ENCODE assay signal across 8 cellular contexts in the genomic region with DNA sequence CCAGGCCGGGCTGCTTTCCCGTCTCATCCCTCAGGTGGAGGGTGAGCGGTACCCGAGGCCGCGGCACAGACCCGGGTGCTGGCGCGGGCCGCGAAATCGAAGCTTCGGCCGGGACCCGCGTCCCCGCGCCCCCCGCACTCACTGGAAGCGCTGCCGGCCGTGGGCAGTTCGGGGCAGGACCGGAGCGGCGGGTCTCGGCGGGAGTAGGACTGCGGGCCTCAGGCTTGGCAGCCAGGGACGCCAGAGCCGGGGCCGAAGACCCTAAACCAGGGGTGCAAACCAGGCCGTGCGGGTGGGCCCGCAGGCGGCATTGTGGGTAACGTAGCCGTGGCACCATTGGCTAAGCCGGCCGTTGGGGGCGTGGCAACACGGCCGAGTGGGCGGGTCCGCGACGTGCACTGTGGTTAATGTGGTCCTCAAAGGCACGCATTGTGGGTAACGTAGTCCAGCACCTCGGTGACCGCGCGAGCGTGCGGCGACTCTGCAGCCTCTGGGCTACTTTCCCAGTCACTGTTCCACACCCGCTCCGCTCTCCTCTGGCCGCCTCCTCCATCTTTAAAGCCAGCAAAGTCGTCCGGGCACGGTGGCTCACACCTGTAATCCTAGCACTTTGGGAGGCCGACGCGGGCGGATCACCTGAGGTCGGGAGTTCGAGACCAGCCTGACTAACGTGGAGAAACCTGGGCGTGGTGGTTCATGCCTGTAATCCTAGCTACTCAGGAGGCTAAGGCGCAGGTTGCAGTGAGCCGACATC. TPM values are rescaled to one million over a fixed set of nuclear protein-coding genes. Genes with fewer than 3 reads are reported as not detected.
DNase-seq lines count a peak whose midpoint lies in the region; ATAC-seq and TF ChIP-seq lines count a peak whose summit lies in the region.

Gene ZNF500 (minus strand): TSS at position 288 of the 754 bp plus-strand sequence. CDS start 1,184 bp downstream, outside the sequence.

- no peaks in the 10 kb centered on the region for H3K9me3 ChIP-seq in fibroblast of lung (ENCODE audit: control insufficient read depth, insufficient read depth, low read depth, low read length)
- no peaks in the 10 kb centered on the region for H3K9me3 ChIP-seq in naive thymus-derived CD4-positive, alpha-beta T cell (ENCODE audit: control insufficient read depth in 2 of 3, low read length in 3 of 3)

- intact Hi-C loops in naive thymus-derived CD4-positive, alpha-beta T cell (cut with micrococcal nuclease), result loop anchor here (1.0 to 10.0 kb wide), 9 partner anchors 33 to 352 kb away; partner anchors contain the start of genes MGRN1 (in 2 of the 2), ANKS3 (in 1 of the 2), CDIP1 (in 1 of the 2) and CORO7 (in 1 of the 2)

- peaks cover 11% of the 10 kb centered on the region for H3K4me1 ChIP-seq in fibroblast of lung (ENCODE audit: control insufficient read depth, extremely low read depth, insufficient read depth, low read length)
- H3K4me1 ChIP-seq in naive thymus-derived CD4-positive, alpha-beta T cell (ENCODE audit: control insufficient read depth in 2 of 2, insufficient read depth in 2 of 2, low read length in 2 of 2), result peaks cover 17 to 19% of the 10 kb centered on the region in 2 donors

- no peaks in the 10 kb centered on the region for H3K27me3 Mint-ChIP-seq in naive thymus-derived CD4-positive, alpha-beta T cell
- H3K27me3 Mint-ChIP-seq in stimulated activated memory B cell treated with anti-CD40 and anti-IgM and Interleukin-4, amounts not matched to agents 10 μg/mL and 1 μg/mL and 100 μg/mL, for 72 hours, result no peaks in the 10 kb centered on the region

- peak within 1 kb of the TSS; percentile 77 for H3K27ac ChIP-seq in fibroblast of lung (ENCODE audit: insufficient read depth, low read length)
- peak within 1 kb of the TSS; percentile 84 for H3K27ac ChIP-seq in naive thymus-derived CD4-positive, alpha-beta T cell (ENCODE audit: low read depth, low read length)

- CTCF ChIA-PET in naive thymus-derived CD4-positive, alpha-beta T cell (lab: Charles Lee), result interaction anchor here (1.8 kb wide), 1 partner anchor 33 kb away, joined by 8 read pairs; the partner anchor contains the start of genes ANKS3 and DNAAF8

- no peaks in the 10 kb centered on the region for H3K27me3 ChIP-seq in fibroblast of lung (ENCODE audit: control insufficient read depth, insufficient read depth, low read length)
- no peaks in the 10 kb centered on the region for H3K27me3 ChIP-seq in naive thymus-derived CD4-positive, alpha-beta T cell (ENCODE audit: control insufficient read depth in 2 of 2, insufficient read depth in 2 of 2, low read length in 2 of 2)

- H3K4me3 Mint-ChIP-seq in naive thymus-derived CD4-positive, alpha-beta T cell, result peak within 1 kb of the TSS; percentile 90 to 94 (median 92)
- H3K4me3 Mint-ChIP-seq in stimulated activated memory B cell treated with anti-CD40 and anti-IgM and Interleukin-4, amounts not matched to agents 10 μg/mL and 1 μg/mL and 100 μg/mL, for 72 hours, result peak within 1 kb of the TSS; percentile 95

- no peak for TF ChIP-seq CTCF in LNCaP clone FGC (IDR thresholded peaks at IDR 0.05; ENCODE audit: control insufficient read depth, extremely low read depth, insufficient read depth)
- no peak for TF ChIP-seq CTCF in fibroblast of lung (conservative IDR thresholded peaks at IDR 0.05 in 1 of 2, IDR thresholded peaks at IDR 0.05 in 1 of 2; ENCODE audit: low read depth in 1 of 2, low read length in 2 of 2)

- peak within 1 kb of the TSS; percentile 86 to 96 (median 92) for H3K27ac Mint-ChIP-seq in naive thymus-derived CD4-positive, alpha-beta T cell
- peak within 1 kb of the TSS; percentile 84 for H3K27ac Mint-ChIP-seq in stimulated activated memory B cell treated with anti-CD40 and anti-IgM and Interleukin-4, amounts not matched to agents 10 μg/mL and 1 μg/mL and 100 μg/mL, for 72 hours

- H3K36me3 ChIP-seq in fibroblast of lung (ENCODE audit: control insufficient read depth, insufficient read depth, low read length), result peaks cover 9% of the 10 kb centered on the region
- peaks cover 0 to 36% (median 10%) of the 10 kb centered on the region in 3 experiments for H3K36me3 ChIP-seq in naive thymus-derived CD4-positive, alpha-beta T cell (ENCODE audit: control insufficient read depth in 2 of 3, insufficient read depth in 3 of 3, low read length in 3 of 3)

- peak within 1 kb of the TSS; percentile 99 for H3K4me3 ChIP-seq in LNCaP clone FGC (ENCODE audit: low read depth, low read length)
- peak within 1 kb of the TSS; percentile 71 to 96 (median 80) for H3K4me3 ChIP-seq in fibroblast of lung (replicated peaks in 1 of 4; ENCODE audit: control extremely low read depth in 1 of 4, insufficient read depth in 1 of 4, low read depth in 3 of 4, low read length in 4 of 4)
- peak within 1 kb of the TSS; percentile 82 for H3K4me3 ChIP-seq in naive thymus-derived CD4-positive, alpha-beta T cell (ENCODE audit: low read length)

- DNase-seq in EL (peak; percentile 94), H4 (ENCODE audit: low spot score) (peak; percentile 96), LNCaP clone FGC (ENCODE audit: low read depth) (peak; percentile 92), RPMI8226 (peak; percentile 99), fibroblast of lung (ENCODE audit: low read depth in 2 of 2) (peak; percentile 93 to 95)
- peak; percentile 93 to 96 for DNase-seq in activated T-helper 1 cell treated with anti-CD3 and anti-CD28 coated beads, Interleukin-2, amount 50 U/mL, for 16 hours (ENCODE audit: low read depth in 1 of 2, low spot score in 1 of 2)
- DNase-seq in naive thymus-derived CD4-positive, alpha-beta T cell, result peak; percentile 90 to 98 (median 92)

- peak within 1 kb of the TSS; percentile 90 for H3K4me2 ChIP-seq in fibroblast of lung (ENCODE audit: extremely low read depth, insufficient read depth, low read length)

- peak; percentile 99 for ATAC-seq in naive thymus-derived CD4-positive, alpha-beta T cell
- peak; percentile 95 for ATAC-seq in stimulated activated memory B cell treated with anti-CD40 and anti-IgM and Interleukin-4, amounts not matched to agents 10 μg/mL and 1 μg/mL and 100 μg/mL, for 72 hours

- peak within 1 kb of the TSS; percentile 88 for H3K9ac ChIP-seq in fibroblast of lung (ENCODE audit: insufficient read depth, low read length)

- H4K20me1 ChIP-seq in fibroblast of lung (ENCODE audit: control insufficient read depth, extremely low read depth, insufficient read depth, low read length), result no peaks in the 10 kb centered on the region

- H3K4me1 Mint-ChIP-seq in naive thymus-derived CD4-positive, alpha-beta T cell, result peaks cover 24 to 49% (median 34%) of the 10 kb centered on the region in 7 donors
- peaks cover 44% of the 10 kb centered on the region for H3K4me1 Mint-ChIP-seq in stimulated activated memory B cell treated with anti-CD40 and anti-IgM and Interleukin-4, amounts not matched to agents 10 μg/mL and 1 μg/mL and 100 μg/mL, for 72 hours

- peaks cover 18% of the 10 kb centered on the region for H3K79me2 ChIP-seq in fibroblast of lung (ENCODE audit: control insufficient read depth, insufficient read depth, low read length)

- POLR2A ChIA-PET in naive thymus-derived CD4-positive, alpha-beta T cell (lab: Charles Lee), result interaction anchor here (0.5 to 4.0 kb wide), 7 partner anchors 9 to 151 kb away, joined by 3 to 41 read pairs (median 16); partner anchors contain the start of genes ANKS3, DNAAF8, ROGDI and UBALD1

- H3K9me3 Mint-ChIP-seq in naive thymus-derived CD4-positive, alpha-beta T cell, result no peaks in the 10 kb centered on the region
- no peaks in the 10 kb centered on the region for H3K9me3 Mint-ChIP-seq in stimulated activated memory B cell treated with anti-CD40 and anti-IgM and Interleukin-4, amounts not matched to agents 10 μg/mL and 1 μg/mL and 100 μg/mL, for 72 hours

- H2AFZ ChIP-seq in fibroblast of lung (ENCODE audit: low read length), result peak within 1 kb of the TSS; percentile 80

- peaks cover 0 to 4% (median 0%) of the 10 kb centered on the region in 5 donors for H3K36me3 Mint-ChIP-seq in naive thymus-derived CD4-positive, alpha-beta T cell
- peaks cover 19% of the 10 kb centered on the region for H3K36me3 Mint-ChIP-seq in stimulated activated memory B cell treated with anti-CD40 and anti-IgM and Interleukin-4, amounts not matched to agents 10 μg/mL and 1 μg/mL and 100 μg/mL, for 72 hours

RNA-seq across cellular contexts. Expression of gene ZNF500, which starts in this region (rescaled TPM):
- 3.3 and 4.4 TPM in 2 replicates for total RNA-seq in H4 (2014; rRNA removed; shearing (Covaris generic))
- total RNA-seq in fibroblast of lung, result 6.9 and 7.1 TPM in 2 replicates
- 3.1 TPM in 2 replicates for polyA plus RNA-seq in fibroblast of lung
- 4.5 and 5.5 TPM in 2 replicates for polyA plus RNA-seq in fibroblast of lung (2012)
- 10.2 and 12.0 TPM in 2 replicates for polyA minus RNA-seq in fibroblast of lung (ENCODE audit: low replicate concordance)
- 10 to 100 TPM; 13.8 to 43.0 (median 24.7) TPM for total RNA-seq in naive thymus-derived CD4-positive, alpha-beta T cell
- 10 to 100 TPM; 11.0 to 25.7 TPM for polyA plus RNA-seq in naive thymus-derived CD4-positive, alpha-beta T cell

Comparison
In these comparisons a context has a peak if more than half of its experiments do, and no peak if none do; other contexts are left out.
1. Peak in every context shown above with its lines: DNase-seq, ATAC-seq, H3K4me3 ChIP-seq and H3K27ac ChIP-seq.